27 cellular contexts compared by ENCODE assay signal in the genomic region with DNA sequence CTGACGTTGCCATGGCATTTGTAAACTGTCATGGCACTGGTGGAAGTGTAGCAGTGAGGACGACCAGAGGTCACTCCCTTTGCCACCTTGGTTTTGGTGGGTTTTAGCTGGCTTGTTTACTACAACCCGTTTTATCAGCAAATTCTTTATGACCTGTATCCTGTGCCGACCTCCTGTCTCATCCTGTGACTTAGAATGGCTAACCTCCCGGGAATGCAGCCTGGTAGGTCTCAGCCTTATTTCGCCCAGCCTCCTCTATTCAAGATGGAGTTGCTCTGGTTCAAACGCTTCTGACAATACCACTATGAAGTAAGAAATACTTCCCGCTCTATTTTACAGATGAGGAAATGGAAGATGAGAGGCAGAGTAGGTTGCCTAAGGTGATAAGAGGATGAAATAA. TPM values are rescaled to one million over a fixed set of nuclear protein-coding genes. Genes with fewer than 3 reads are reported as not detected.
DNase-seq lines count a peak whose midpoint lies in the region; ATAC-seq, FAIRE-seq and TF ChIP-seq lines count a peak whose summit lies in the region.
"Had no signal": no experiment of that assay in that cellular context is flagged by ENCODE, and none has a peak within 500 bp of the region (broad histone marks: within the 10 kb centered on the region; RNA-seq: fewer than 3 reads in every experiment).

No MANE protein-coding gene starts in this region.

- intact Hi-C loops in CD4-positive, alpha-beta memory T cell (cut with micrococcal nuclease) = no loop called here
- intact Hi-C loops in K562 (cut with micrococcal nuclease) (no loop called here), testis (cut with DNase I; ENCODE audit: low total_unique reads) (no loop called here)

- H3K9me2 ChIP-seq in GM23248 (ENCODE audit: insufficient read depth) = no peaks in the 10 kb centered on the region

- TF ChIP-seq CTCF in K562 (IDR thresholded peaks at IDR 0.05 in 2 of 3, conservative IDR thresholded peaks at IDR 0.05 in 1 of 3; ENCODE audit: insufficient read depth in 2 of 3, low read depth in 1 of 3, low read length in 3 of 3) = no peak
- TF ChIP-seq CTCF in testis (IDR thresholded peaks at IDR 0.05) = no peak
- TF ChIP-seq CTCF in Peyer's patch (IDR thresholded peaks at IDR 0.05) = no peak

- no peak overlapping the region for H3K4me2 ChIP-seq in GM23248 (ENCODE audit: unreplicated experiment)
- H3K4me2 ChIP-seq in K562 (ENCODE audit: insufficient read depth, low read length) = no peak overlapping the region
- H3K4me2 ChIP-seq: neural progenitor cell had no signal

- no peaks in the 10 kb centered on the region for H3K27me3 ChIP-seq in CD4-positive, alpha-beta memory T cell (ENCODE audit: insufficient read depth, low read length)
- H3K27me3 ChIP-seq in GM23248 (replicated peaks; ENCODE audit: insufficient read depth) (no peaks in the 10 kb centered on the region; the same call in 1 of the 2 replicates), K562 (ENCODE audit: control insufficient read depth in 2 of 2, insufficient read depth in 2 of 2, low read length in 2 of 2) (no peaks in the 10 kb centered on the region), testis (no peaks in the 10 kb centered on the region), Peyer's patch (no peaks in the 10 kb centered on the region)
- H3K27me3 ChIP-seq: BE2C, neural progenitor cell, uterus had no signal

- H3K4me3 ChIP-seq in CD4-positive, alpha-beta memory T cell (ENCODE audit: low read length in 2 of 2) = no peak overlapping the region
- H3K4me3 ChIP-seq in GM23248 (no peak overlapping the region), K562 (no peak overlapping the region), testis (peak overlapping the region in 1 of 2 donors; percentile 24), Peyer's patch (no peak overlapping the region)
- H3K4me3 ChIP-seq: neural progenitor cell, uterus had no signal

- no peak overlapping the region for H3K9ac ChIP-seq in GM23248
- H3K9ac ChIP-seq in K562 (ENCODE audit: insufficient read depth in 1 of 2, low read depth in 2 of 2, low read length in 2 of 2) = no peak overlapping the region
- H3K9ac ChIP-seq: neural progenitor cell had no signal

- POLR2A ChIA-PET in CD4-positive, alpha-beta memory T cell (lab: Charles Lee; ENCODE audit: partially characterized antibody) = no interaction called here
- POLR2A ChIA-PET in K562 (lab: Yijun Ruan, JAX) = interaction anchor here (1.3 kb wide), 1 partner anchor 19 kb away, joined by 3 read pairs; no protein-coding TSS in a partner anchor

- no peak overlapping the region for H3K27ac Mint-ChIP-seq in CD4-positive, alpha-beta memory T cell
- H3K27ac Mint-ChIP-seq: activated B cell treated with CpG ODN at 0.5 μM for 24 hours; activated CD4-positive, alpha-beta T cell treated with anti-CD3 and anti-CD28 coated beads, Interleukin-2, amount 10 ng/mL, durations not matched to agents 7 days and 5 days; activated naive CD8-positive, alpha-beta T cell treated with anti-CD3 and anti-CD28 coated beads, Interleukin-2, amount 50 U/mL, for 24 hours; neural progenitor cell had no signal

- peaks cover 9% of the 10 kb centered on the region for H3K4me1 ChIP-seq in CD4-positive, alpha-beta memory T cell (ENCODE audit: insufficient read depth, low read length)
- H3K4me1 ChIP-seq in GM23248 (ENCODE audit: insufficient read depth) (no peaks in the 10 kb centered on the region), K562 (replicated peaks in 1 of 2; ENCODE audit: control insufficient read depth in 2 of 2, insufficient read depth in 2 of 2, low read length in 2 of 2) (peaks cover 3 to 5% of the 10 kb centered on the region in 2 experiments; a peak in 2 of 5 replicates), testis (no peaks in the 10 kb centered on the region), Peyer's patch (no peaks in the 10 kb centered on the region)
- H3K4me1 ChIP-seq: BE2C, gastrocnemius medialis, neural progenitor cell, uterus had no signal

- no peak for ATAC-seq in K562
- ATAC-seq in HG02938 (IDR thresholded peaks at IDR 0.05; ENCODE audit: unreplicated experiment) = no peak
- ATAC-seq: gastrocnemius medialis; left colon; stimulated activated naive CD8-positive, alpha-beta T cell treated with anti-CD3 and anti-CD28 coated beads, Interleukin-15, Interleukin-2, amounts not matched to agents 100 U/mL and 50 U/mL, for 24 hours had no signal

- TF ChIP-seq EP300 in K562 (IDR thresholded peaks at IDR 0.05; ENCODE audit: low read length) = no peak

- H3K4me1 Mint-ChIP-seq in CD4-positive, alpha-beta memory T cell = peaks cover 16 to 21% (median 16%) of the 10 kb centered on the region in 4 donors

- no peaks in the 10 kb centered on the region for H3K36me3 ChIP-seq in CD4-positive, alpha-beta memory T cell (ENCODE audit: insufficient read depth, low read length)
- H3K36me3 ChIP-seq in GM23248 (ENCODE audit: low read depth) (no peaks in the 10 kb centered on the region), K562 (ENCODE audit: control insufficient read depth, insufficient read depth, low read length) (no peaks in the 10 kb centered on the region), testis (ENCODE audit: low read depth, missing control alignments) (no peaks in the 10 kb centered on the region), Peyer's patch (no peaks in the 10 kb centered on the region)
- H3K36me3 ChIP-seq: BE2C, gastrocnemius medialis, neural progenitor cell, uterus had no signal

- no peaks in the 10 kb centered on the region for H3F3A ChIP-seq in GM23248 (ENCODE audit: insufficient read depth)

- H3K9me3 ChIP-seq in CD4-positive, alpha-beta memory T cell (ENCODE audit: control insufficient read depth in 1 of 2, low read length in 2 of 2) = no peaks in the 10 kb centered on the region
- H3K9me3 ChIP-seq in GM23248 (ENCODE audit: low read depth) = no peaks in the 10 kb centered on the region
- H3K9me3 ChIP-seq in K562 (replicated peaks; ENCODE audit: control insufficient read depth, insufficient read depth, low read depth, low read length) = no peaks in the 10 kb centered on the region
- H3K9me3 ChIP-seq in testis = no peaks in the 10 kb centered on the region
- no peaks in the 10 kb centered on the region for H3K9me3 ChIP-seq in Peyer's patch
- H3K9me3 ChIP-seq: BE2C, gastrocnemius medialis, uterus had no signal

- H4K20me1 ChIP-seq in GM23248 (ENCODE audit: insufficient read depth) = no peaks in the 10 kb centered on the region
- no peaks in the 10 kb centered on the region for H4K20me1 ChIP-seq in K562 (replicated peaks; ENCODE audit: control insufficient read depth, insufficient read depth, low read length)

- H3K79me2 ChIP-seq in GM23248 (ENCODE audit: insufficient read depth) (no peaks in the 10 kb centered on the region), K562 (ENCODE audit: control insufficient read depth, insufficient read depth, low read length) (no peaks in the 10 kb centered on the region)

- H3K9me3 Mint-ChIP-seq in CD4-positive, alpha-beta memory T cell = no peaks in the 10 kb centered on the region
- H3K9me3 Mint-ChIP-seq: activated B cell treated with CpG ODN at 0.5 μM for 24 hours; activated CD4-positive, alpha-beta T cell treated with anti-CD3 and anti-CD28 coated beads, Interleukin-2, amount 10 ng/mL, durations not matched to agents 7 days and 5 days; activated naive CD8-positive, alpha-beta T cell treated with anti-CD3 and anti-CD28 coated beads, Interleukin-2, amount 50 U/mL, for 24 hours had no signal

- BruUV-seq in K562 (replicated peaks; lab: Mats Ljungman, UMichigan) = no TSS peak

- FAIRE-seq in K562 (lab: Jason Lieb, UNC) = no peak
- FAIRE-seq: G401.6, small intestine had no signal

- no peaks in the 10 kb centered on the region for H3K36me3 Mint-ChIP-seq in CD4-positive, alpha-beta memory T cell
- H3K36me3 Mint-ChIP-seq: neural progenitor cell had no signal

- peaks cover 27 to 36% of the 10 kb centered on the region in 2 donors for H3K27me3 Mint-ChIP-seq in CD4-positive, alpha-beta memory T cell

- peak overlapping the region in 6 of 8 donors; percentile 13 to 68 (median 40) for H3K4me3 Mint-ChIP-seq in CD4-positive, alpha-beta memory T cell
- H3K4me3 Mint-ChIP-seq: activated B cell treated with CpG ODN at 0.5 μM for 24 hours; activated CD4-positive, alpha-beta T cell treated with anti-CD3 and anti-CD28 coated beads, Interleukin-2, amount 10 ng/mL, durations not matched to agents 7 days and 5 days; activated naive CD8-positive, alpha-beta T cell treated with anti-CD3 and anti-CD28 coated beads, Interleukin-2, amount 50 U/mL, for 24 hours; neural progenitor cell had no signal

- no peak for DNase-seq in CD4-positive, alpha-beta memory T cell
- DNase-seq in GM23248 (no peak), K562 (ENCODE audit: extremely low read depth in 1 of 4, low spot score in 3 of 4) (no peak), islet precursor cell (peak; percentile 71), testis (no peak), Peyer's patch (no peak)
- DNase-seq: ACHN; activated B cell treated with CpG ODN at 0.5 μM for 24 hours; activated CD4-positive, alpha-beta T cell treated with anti-CD3 and anti-CD28 coated beads, Interleukin-2, amount 10 ng/mL, durations not matched to agents 7 days and 5 days; activated gamma-delta T cell treated with Interleukin-2 at 50 U/mL for 16 hours; activated naive CD8-positive, alpha-beta T cell treated with anti-CD3 and anti-CD28 coated beads, Interleukin-2, amount 50 U/mL, for 24 hours; activated T-cell treated with anti-CD3 and anti-CD28 coated beads, Interleukin-2, amount 50 U/mL, for 1 hour; BE2C; caudate nucleus; gastrocnemius medialis; left colon; NCI-H1048; NCI-H1694; NCI-H82; small intestine; stimulated activated naive CD8-positive, alpha-beta T cell treated with anti-CD3 and anti-CD28 coated beads, Interleukin-15, Interleukin-2, amounts not matched to agents 100 U/mL and 50 U/mL, for 24 hours; uterus had no signal

- TF ChIP-seq POLR2A in K562 (conservative IDR thresholded peaks at IDR 0.05) (no peak), testis (IDR thresholded peaks at IDR 0.05) (no peak), Peyer's patch (IDR thresholded peaks at IDR 0.05) (no peak)

- no peak for TF ChIP-seq RAD21 in K562 (CRISPR knock-in tag; conservative IDR thresholded peaks at IDR 0.05 in 1 of 2, IDR thresholded peaks at IDR 0.05 in 1 of 2)

- WGBS in GM23248 (ENCODE audit: low coverage in 1 of 2, low lambda C conversion rate in 2 of 2, missing lambda C conversion rate in 2 of 2), 2 experiments = 59 to 66% methylated on average over 8 of the region's 8 CpGs
- WGBS in K562 (ENCODE audit: insufficient coverage, low coverage, missing lambda C conversion rate) = 44% methylated on average over 8 of the region's 8 CpGs
- WGBS in testis, 2 donors = 55 to 59% methylated on average over 8 of the region's 8 CpGs

- H3K9me1 ChIP-seq in K562 (ENCODE audit: control insufficient read depth, insufficient read depth, low read length) = no peaks in the 10 kb centered on the region

- CTCF ChIA-PET in CD4-positive, alpha-beta memory T cell (lab: Charles Lee; ENCODE audit: partially characterized antibody) = interaction anchor here (0.7 kb wide), 1 partner anchor 408 kb away, joined by 3 read pairs; no protein-coding TSS in a partner anchor
- CTCF ChIA-PET in K562 (lab: Yijun Ruan, JAX; ENCODE audit: low intra/inter-chr PET ratio) = no interaction called here

- in situ Hi-C loops in GM23248 (cut with MboI) = no loop called here
- in situ Hi-C loops in K562 (cut with MboI) = no loop called here

- peak overlapping the region; percentile 56; the same call in 1 of the 2 replicates for H2AFZ ChIP-seq in GM23248
- H2AFZ ChIP-seq in K562 (ENCODE audit: low read depth, low read length) = no peak overlapping the region
- H2AFZ ChIP-seq: neural progenitor cell had no signal

- no peak overlapping the region for H3K27ac ChIP-seq in CD4-positive, alpha-beta memory T cell (ENCODE audit: low read depth, low read length)
- H3K27ac ChIP-seq in GM23248 (no peak overlapping the region), K562 (ENCODE audit: extremely low read depth, low read depth, low read length) (no peak overlapping the region), testis (no peak overlapping the region), Peyer's patch (no peak overlapping the region)
- H3K27ac ChIP-seq: gastrocnemius medialis, neural progenitor cell, uterus had no signal

RNA-seq across cellular contexts. Expression of gene PAQR9, which starts 16.6 kb away (rescaled TPM):
- total RNA-seq in CD4-positive, alpha-beta memory T cell = not detected
- polyA plus RNA-seq in CD4-positive, alpha-beta memory T cell = not detected
- total RNA-seq in GM23248 (2014; rRNA removed; shearing (Covaris generic)) = not detected in 2 replicates
- not detected in 2 replicates for polyA plus RNA-seq in GM23248 (2016; fragmentation: Nextera tagmentation; extraction: Ambion mirVana)
- 0.53 and 1.0 TPM in 2 replicates for total RNA-seq in K562 (2011; cell fraction: chromatin; rRNA removed; ENCODE audit: low replicate concordance)
- 1.4 and 2.0 TPM in 2 replicates for total RNA-seq in K562 (2011; cell fraction: nucleolus; rRNA removed)
- total RNA-seq in K562 (2011; cell fraction: nucleoplasm; rRNA removed) = 0.92 and 1.8 TPM in 2 replicates
- total RNA-seq in K562 (2014; rRNA removed) = 0.27 and 0.29 TPM in 2 replicates
- total RNA-seq in K562 (2014; rRNA removed; fragmentation: Illumina TruSeq; extraction: Trizol) = 0.07 and 0.16 TPM in 2 replicates
- 0.04 TPM in 1 of 2 replicates, not detected in the other for total RNA-seq in K562 (2015; rRNA removed; fragmentation: Illumina TruSeq; extraction: Trizol)
- total RNA-seq in K562 (2021) = 0.40 and 0.58 TPM in 2 replicates
- 0.12 and 0.39 TPM in 2 replicates for polyA plus RNA-seq in K562 (2011; rRNA removed)
- 0.12 and 1.3 TPM in 2 replicates for polyA plus RNA-seq in K562 (2011; cell fraction: cytosol; rRNA removed)
- 0.20 and 1.0 TPM in 2 replicates for polyA plus RNA-seq in K562 (2011; cell fraction: nucleus; rRNA removed)
- 0.11 and 0.31 TPM in 2 replicates for polyA plus RNA-seq in K562 (2012)
- polyA plus RNA-seq in K562 (2014; fragmentation: Illumina TruSeq; extraction: Trizol) = 0.21 and 0.22 TPM in 2 replicates
- polyA plus RNA-seq in K562 (2014; fragmentation: Nextera tagmentation; extraction: Ambion mirVana) = under 1 TPM; 0.08 to 0.13 TPM
- 0.33 and 0.47 TPM in 2 replicates for polyA plus RNA-seq in K562 (2014; rRNA removed)
- polyA minus RNA-seq in K562 (2011; rRNA and poly(A)+ RNA removed) = 0.18 and 0.39 TPM in 2 replicates
- not detected in 2 replicates for polyA minus RNA-seq in K562 (2011; cell fraction: cytosol; rRNA and poly(A)+ RNA removed)
- polyA minus RNA-seq in K562 (2011; cell fraction: nucleus; rRNA and poly(A)+ RNA removed) = 0.27 and 0.56 TPM in 2 replicates
- total RNA-seq in testis = 10 to 100 TPM; 16.8 to 35.3 TPM
- polyA plus RNA-seq in testis (ENCODE audit: insufficient read depth, low read depth, low replicate concordance) = 20.7 TPM
- not detected for total RNA-seq in Peyer's patch
- total RNA-seq: activated B cell treated with CpG ODN at 0.5 μM for 24 hours; activated CD4-positive, alpha-beta T cell treated with anti-CD3 and anti-CD28 coated beads, Interleukin-2, amount 10 ng/mL, durations not matched to agents 7 days and 5 days; activated CD8-positive, alpha-beta memory T cell treated with anti-CD3 and anti-CD28 coated beads for 36 hours; left colon; RPMI7951 had no signal
- polyA plus RNA-seq: small intestine had no signal

RNA-seq across cellular contexts. Expression of gene U2SURP, which starts 54.5 kb away (rescaled TPM):
- total RNA-seq in CD4-positive, alpha-beta memory T cell = 100 to 1,000 TPM; 137 TPM
- polyA plus RNA-seq in CD4-positive, alpha-beta memory T cell = 100 to 1,000 TPM in 1 of 2 donors, 10 to 100 TPM in 1; 97.6 to 115 TPM
- 40.2 and 48.1 TPM in 2 replicates for total RNA-seq in GM23248 (2014; rRNA removed; shearing (Covaris generic))
- 66.1 and 67.2 TPM in 2 replicates for polyA plus RNA-seq in GM23248 (2016; fragmentation: Nextera tagmentation; extraction: Ambion mirVana)
- 224 and 739 TPM in 2 replicates for total RNA-seq in K562 (2011; cell fraction: chromatin; rRNA removed; ENCODE audit: low replicate concordance)
- 79.4 and 92.0 TPM in 2 replicates for total RNA-seq in K562 (2011; cell fraction: nucleolus; rRNA removed)
- 184 and 255 TPM in 2 replicates for total RNA-seq in K562 (2011; cell fraction: nucleoplasm; rRNA removed)
- total RNA-seq in K562 (2014; rRNA removed) = 116 and 128 TPM in 2 replicates
- 280 and 375 TPM in 2 replicates for total RNA-seq in K562 (2014; rRNA removed; fragmentation: Illumina TruSeq; extraction: Trizol)
- total RNA-seq in K562 (2015; rRNA removed; fragmentation: Illumina TruSeq; extraction: Trizol) = 193 and 205 TPM in 2 replicates
- total RNA-seq in K562 (2021) = 198 and 199 TPM in 2 replicates
- polyA plus RNA-seq in K562 (2011; rRNA removed) = 108 and 140 TPM in 2 replicates
- polyA plus RNA-seq in K562 (2011; cell fraction: cytosol; rRNA removed) = 8.8 and 22.2 TPM in 2 replicates
- polyA plus RNA-seq in K562 (2011; cell fraction: nucleus; rRNA removed) = 182 and 207 TPM in 2 replicates
- polyA plus RNA-seq in K562 (2012) = 66.4 and 103 TPM in 2 replicates
- 174 and 178 TPM in 2 replicates for polyA plus RNA-seq in K562 (2014; fragmentation: Illumina TruSeq; extraction: Trizol)
- polyA plus RNA-seq in K562 (2014; fragmentation: Nextera tagmentation; extraction: Ambion mirVana) = 100 to 1,000 TPM; 191 to 322 TPM
- polyA plus RNA-seq in K562 (2014; rRNA removed) = 97.8 and 140 TPM in 2 replicates
- 269 and 309 TPM in 2 replicates for polyA minus RNA-seq in K562 (2011; rRNA and poly(A)+ RNA removed)
- polyA minus RNA-seq in K562 (2011; cell fraction: cytosol; rRNA and poly(A)+ RNA removed) = 56.3 and 70.0 TPM in 2 replicates
- 193 and 346 TPM in 2 replicates for polyA minus RNA-seq in K562 (2011; cell fraction: nucleus; rRNA and poly(A)+ RNA removed)
- 100 to 1,000 TPM; 110 to 112 TPM for total RNA-seq in testis
- 38.1 TPM for polyA plus RNA-seq in testis (ENCODE audit: insufficient read depth, low read depth, low replicate concordance)
- 100 to 1,000 TPM in 1 of 4 donors, 10 to 100 TPM in 3; 67.4 to 138 (median 78.8) TPM for total RNA-seq in Peyer's patch

RNA-seq across cellular contexts. Expression of gene PCOLCE2, which starts 58.0 kb away (rescaled TPM):
- not detected for total RNA-seq in CD4-positive, alpha-beta memory T cell
- not detected for polyA plus RNA-seq in CD4-positive, alpha-beta memory T cell
- total RNA-seq in GM23248 (2014; rRNA removed; shearing (Covaris generic)) = 46.4 and 69.2 TPM in 2 replicates
- polyA plus RNA-seq in GM23248 (2016; fragmentation: Nextera tagmentation; extraction: Ambion mirVana) (45.4 and 48.5 TPM in 2 replicates), K562 (2011; rRNA removed) (1.1 and 1.2 TPM in 2 replicates), K562 (2014; fragmentation: Illumina TruSeq; extraction: Trizol) (0.64 and 0.72 TPM in 2 replicates), K562 (2014; fragmentation: Nextera tagmentation; extraction: Ambion mirVana) (under 1 TPM; 0.18 to 0.39 TPM), K562 (2014; rRNA removed) (0.59 and 1.2 TPM in 2 replicates), testis (ENCODE audit: insufficient read depth, low read depth, low replicate concordance) (15.4 TPM)
- total RNA-seq in K562 (2011; cell fraction: chromatin; rRNA removed; ENCODE audit: low replicate concordance) = 4.6 and 8.1 TPM in 2 replicates
- total RNA-seq in K562 (2011; cell fraction: nucleolus; rRNA removed) = 3.2 and 3.3 TPM in 2 replicates
- 6.0 and 6.3 TPM in 2 replicates for total RNA-seq in K562 (2011; cell fraction: nucleoplasm; rRNA removed)
- total RNA-seq in K562 (2014; rRNA removed) (0.73 and 0.86 TPM in 2 replicates), K562 (2014; rRNA removed; fragmentation: Illumina TruSeq; extraction: Trizol) (0.65 and 0.83 TPM in 2 replicates), K562 (2015; rRNA removed; fragmentation: Illumina TruSeq; extraction: Trizol) (0.40 and 0.49 TPM in 2 replicates), K562 (2021) (0.49 and 1.0 TPM in 2 replicates), testis (10 to 100 TPM; 10.7 to 14.4 TPM), Peyer's patch (1 to 10 TPM in 3 of 4 donors, not detected in 1; 2.3 to 3.2 (median 2.5) TPM)
- polyA plus RNA-seq in K562 (2011; cell fraction: cytosol; rRNA removed) = 0.58 and 0.73 TPM in 2 replicates
- 0.76 and 0.98 TPM in 2 replicates for polyA plus RNA-seq in K562 (2011; cell fraction: nucleus; rRNA removed)
- polyA plus RNA-seq in K562 (2012) = 0.18 and 0.29 TPM in 2 replicates
- polyA minus RNA-seq in K562 (2011; rRNA and poly(A)+ RNA removed) = 0.91 and 1.2 TPM in 2 replicates
- not detected in 2 replicates for polyA minus RNA-seq in K562 (2011; cell fraction: cytosol; rRNA and poly(A)+ RNA removed)
- 0.33 and 1.3 TPM in 2 replicates for polyA minus RNA-seq in K562 (2011; cell fraction: nucleus; rRNA and poly(A)+ RNA removed)
- total RNA-seq: activated B cell treated with CpG ODN at 0.5 μM for 24 hours; activated CD4-positive, alpha-beta T cell treated with anti-CD3 and anti-CD28 coated beads, Interleukin-2, amount 10 ng/mL, durations not matched to agents 7 days and 5 days had no signal

Comparison
In these comparisons a context has a peak if more than half of its experiments do, and no peak if none do; other contexts are left out.
1. RNA of gene PAQR9, which starts 16.6 kb away (total RNA-seq): 16.8 to 35.3 TPM in testis; 0.04 to 2.0 TPM in K562, not detected in CD4-positive, alpha-beta memory T cell, not detected in GM23248 and not detected in Peyer's patch; every median in the first group is over 4 times any median in the second.